17 cellular contexts compared by ENCODE assay signal in genomic region chr5:96247733-96248132, GRCh38.
DNase-seq lines count a peak whose midpoint lies in the region; ATAC-seq, FAIRE-seq and TF ChIP-seq lines count a peak whose summit lies in the region.
"Had no signal": no experiment of that assay in that cellular context is flagged by ENCODE, and none has a peak within 500 bp of the region (broad histone marks: within the 10 kb centered on the region; RNA-seq: fewer than 3 reads in every experiment).

No MANE protein-coding gene starts in this region.

- H3K36me3 ChIP-seq in RWPE2 (ENCODE audit: low read depth) = no peaks in the 10 kb centered on the region
- H3K36me3 ChIP-seq in esophagus (ENCODE audit: control insufficient read depth in 2 of 2, insufficient read depth in 2 of 2, low read length in 1 of 2) = no peaks in the 10 kb centered on the region
- H3K36me3 ChIP-seq in mesodermal cell (ENCODE audit: control insufficient read depth, insufficient read depth, low read length) = no peaks in the 10 kb centered on the region
- H3K36me3 ChIP-seq in thoracic aorta = no peaks in the 10 kb centered on the region

- intact Hi-C loops in activated CD8-positive, alpha-beta T cell treated with anti-CD3 and anti-CD28 coated beads for 36 hours (cut with micrococcal nuclease) = no loop called here

- 37 to 39% methylated on average over 3 of the region's 3 CpGs for WGBS in esophagus, 2 donors
- 91 to 93% methylated on average over 2 to 3 of the region's 3 CpGs for WGBS in mesodermal cell (ENCODE audit: insufficient coverage in 2 of 2), 2 experiments

- TF ChIP-seq CTCF in RWPE2 (IDR thresholded peaks at IDR 0.05; ENCODE audit: poor library complexity, severe bottlenecking) (no peak), thoracic aorta (IDR thresholded peaks at IDR 0.05) (no peak)
- TF ChIP-seq CTCF in activated CD8-positive, alpha-beta T cell treated with anti-CD3 and anti-CD28 coated beads for 36 hours (IDR thresholded peaks at IDR 0.05) = no peak

- H3K9me3 Mint-ChIP-seq in activated CD8-positive, alpha-beta T cell treated with anti-CD3 and anti-CD28 coated beads for 36 hours = no peaks in the 10 kb centered on the region
- H3K9me3 Mint-ChIP-seq: T-helper 1 cell treated with Interleukin-12 subunit alpha and Interleukin-12 subunit beta and Interleukin-4 antibody, amounts not matched to agents 30 μg/mL and 1 μg/mL, for 36 hours had no signal

- DNase-seq in RWPE2 (ENCODE audit: low spot score) = no peak
- no peak for DNase-seq in thoracic aorta (ENCODE audit: low spot score)
- no peak for DNase-seq in T-helper 2 cell
- DNase-seq in RCC 7860 (ENCODE audit: low spot score) = no peak
- no peak for DNase-seq in activated CD8-positive, alpha-beta T cell treated with anti-CD3 and anti-CD28 coated beads for 36 hours
- DNase-seq: activated CD4-positive, alpha-beta T cell treated with anti-CD3 and anti-CD28 coated beads for 1 hour; CD4-positive, alpha-beta memory T cell; cortex of kidney; midbrain; NCI-H1417; OCI-M1; stimulated activated CD4-positive, alpha-beta T cell treated with anti-CD3 and anti-CD28 coated beads, Interleukin-2, amount 100 ng/mL, for 24 hours; stimulated activated CD8-positive, alpha-beta memory T cell treated with anti-CD3 and anti-CD28 coated beads, Interleukin-4, amount 100 ng/mL, for 48 hours had no signal

- H3K9me3 ChIP-seq in RWPE2 (ENCODE audit: severe bottlenecking) (no peaks in the 10 kb centered on the region), esophagus (ENCODE audit: control insufficient read depth in 2 of 2, insufficient read depth in 1 of 2, low read depth in 1 of 2, low read length in 1 of 2) (no peaks in the 10 kb centered on the region), mesodermal cell (ENCODE audit: control insufficient read depth, low read length) (no peaks in the 10 kb centered on the region), thoracic aorta (no peaks in the 10 kb centered on the region)

- no peak overlapping the region for H3K27ac Mint-ChIP-seq in activated CD8-positive, alpha-beta T cell treated with anti-CD3 and anti-CD28 coated beads for 36 hours
- H3K27ac Mint-ChIP-seq: CD4-positive, alpha-beta memory T cell; T-helper 1 cell treated with Interleukin-12 subunit alpha and Interleukin-12 subunit beta and Interleukin-4 antibody, amounts not matched to agents 30 μg/mL and 1 μg/mL, for 36 hours had no signal

- ATAC-seq in RWPE2 (ENCODE audit: low read depth) (peak; percentile 13; the same call in 2 of the 3 replicates), thoracic aorta (ENCODE audit: insufficient number of reproducible peaks, low FRiP score, low read depth) (no peak)
- no peak for ATAC-seq in activated CD8-positive, alpha-beta T cell treated with anti-CD3 and anti-CD28 coated beads for 36 hours

- CTCF ChIA-PET in activated CD8-positive, alpha-beta T cell treated with anti-CD3 and anti-CD28 coated beads for 36 hours (lab: Charles Lee) = no interaction called here

- POLR2A ChIA-PET in activated CD8-positive, alpha-beta T cell treated with anti-CD3 and anti-CD28 coated beads for 36 hours (lab: Charles Lee) = no interaction called here

- H3K4me1 Mint-ChIP-seq in activated CD8-positive, alpha-beta T cell treated with anti-CD3 and anti-CD28 coated beads for 36 hours (ENCODE audit: low read depth) = no peaks in the 10 kb centered on the region
- H3K4me1 Mint-ChIP-seq: CD4-positive, alpha-beta memory T cell had no signal

- no peak for FAIRE-seq in RCC 7860 (lab: Jason Lieb, UNC)
- FAIRE-seq: GM19239 had no signal

- H3K27me3 Mint-ChIP-seq in activated CD8-positive, alpha-beta T cell treated with anti-CD3 and anti-CD28 coated beads for 36 hours = peaks cover 21% of the 10 kb centered on the region

- H3K36me3 Mint-ChIP-seq in activated CD8-positive, alpha-beta T cell treated with anti-CD3 and anti-CD28 coated beads for 36 hours (ENCODE audit: low read depth) = no peaks in the 10 kb centered on the region
- H3K36me3 Mint-ChIP-seq: CD4-positive, alpha-beta memory T cell had no signal

- H3K27me3 ChIP-seq in RWPE2 (ENCODE audit: insufficient read depth, poor library complexity, severe bottlenecking) (no peaks in the 10 kb centered on the region), esophagus (ENCODE audit: control insufficient read depth in 1 of 2, insufficient read depth in 2 of 2, low read length in 2 of 2) (no peaks in the 10 kb centered on the region), thoracic aorta (replicated peaks; ENCODE audit: insufficient read depth) (no peaks in the 10 kb centered on the region)

- peaks cover 37% of the 10 kb centered on the region for H3K4me1 ChIP-seq in RWPE2 (ENCODE audit: insufficient read depth, poor library complexity, severe bottlenecking)
- peaks cover 0 to 3% of the 10 kb centered on the region in 2 donors for H3K4me1 ChIP-seq in esophagus (ENCODE audit: control insufficient read depth in 2 of 2, insufficient read depth in 2 of 2, low read length in 1 of 2)
- peaks cover 5% of the 10 kb centered on the region for H3K4me1 ChIP-seq in mesodermal cell (ENCODE audit: control insufficient read depth, insufficient read depth, low read length, poor library complexity, severe bottlenecking)
- H3K4me1 ChIP-seq in thoracic aorta (ENCODE audit: control insufficient read depth in 1 of 2, low read depth in 2 of 2) = peaks cover 7 to 51% of the 10 kb centered on the region in 2 donors

- H3K27ac ChIP-seq in RWPE2 (ENCODE audit: poor library complexity, severe bottlenecking) (peak overlapping the region; percentile 64), esophagus (ENCODE audit: low read depth in 2 of 2, low read length in 1 of 2) (peak overlapping the region; percentile 81 to 92), mesodermal cell (ENCODE audit: low read depth, low read length, severe bottlenecking) (peak overlapping the region; percentile 48), thoracic aorta (peak overlapping the region; percentile 70 to 86)

- no peak overlapping the region for H3K4me3 Mint-ChIP-seq in activated CD8-positive, alpha-beta T cell treated with anti-CD3 and anti-CD28 coated beads for 36 hours
- H3K4me3 Mint-ChIP-seq: CD4-positive, alpha-beta memory T cell; T-helper 1 cell treated with Interleukin-12 subunit alpha and Interleukin-12 subunit beta and Interleukin-4 antibody, amounts not matched to agents 30 μg/mL and 1 μg/mL, for 36 hours had no signal

- no peak overlapping the region for H3K4me3 ChIP-seq in RWPE2 (ENCODE audit: severe bottlenecking)
- H3K4me3 ChIP-seq in esophagus (ENCODE audit: low read depth in 1 of 2, low read length in 2 of 2) = no peak overlapping the region
- H3K4me3 ChIP-seq in mesodermal cell (ENCODE audit: extremely low read depth, insufficient read depth, low read length, poor library complexity, severe bottlenecking) = no peak overlapping the region
- H3K4me3 ChIP-seq in thoracic aorta = peak overlapping the region; percentile 54
